In the genomic region with DNA sequence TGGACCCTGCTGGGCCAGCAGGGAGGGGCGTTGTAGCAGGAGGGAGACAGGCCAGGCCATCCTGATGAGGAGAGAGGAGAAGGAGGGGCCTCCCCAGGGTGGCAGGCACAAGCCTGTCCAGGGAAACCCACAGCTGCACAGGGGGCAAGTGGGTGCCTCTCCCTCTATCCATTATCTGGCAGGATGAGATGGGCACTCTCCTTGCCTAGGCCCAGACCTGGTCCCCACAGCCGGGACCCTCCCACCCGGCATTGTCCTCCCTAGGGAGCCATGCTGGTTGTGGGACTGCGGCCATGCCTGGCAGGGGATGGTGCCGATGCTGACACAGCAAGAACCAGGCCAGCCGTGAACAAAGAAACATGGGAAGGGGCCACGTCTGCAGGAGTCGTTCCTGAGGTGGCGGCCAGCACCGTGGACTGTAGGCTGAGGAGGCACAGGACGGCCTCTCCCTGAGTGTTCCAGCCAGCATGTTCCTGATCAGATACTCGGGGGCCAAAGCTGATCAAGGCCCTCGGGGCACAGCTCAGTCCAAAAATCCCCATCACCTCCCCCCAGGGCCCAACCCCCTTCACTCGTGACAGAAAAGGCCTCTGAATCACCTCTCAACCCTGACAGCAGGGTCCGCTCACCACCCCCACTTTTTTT, we compare ENCODE assay signal across 2 cellular contexts.
TF ChIP-seq lines count a peak whose summit lies in the region.

No MANE protein-coding gene starts in this region.

TF ChIP-seq in IMR-90, 13 proteins besides CTCF, POLR2A, EP300 and RAD21:
- TF ChIP-seq SMC3 (IDR thresholded peaks at IDR 0.05; ENCODE audit: low read depth, low read length): no peak
- peak; percentile 57 for TF ChIP-seq MAFK (IDR thresholded peaks at IDR 0.05; ENCODE audit: low read depth, low read length)
TF ChIP-seq in IMR-90: peak in this region for 1.

TF ChIP-seq in K562, 482 proteins besides CTCF, POLR2A, EP300 and RAD21:
- peak; percentile 41; the same call in 1 of the 2 replicates for TF ChIP-seq MAFG (tag; conservative IDR thresholded peaks at IDR 0.05)
- TF ChIP-seq CREB5 (CRISPR knock-in tag; IDR thresholded peaks at IDR 0.05): no peak
- TF ChIP-seq TAL1 (IDR thresholded peaks at IDR 0.05): no peak
- 0 out of 2 replicates have a peak, but pooled peaks have one; percentile 1 for TF ChIP-seq RBFOX2 (IDR thresholded peaks at IDR 0.05; ENCODE audit: low read depth, low read length)
- no peak for TF ChIP-seq HIVEP1 (CRISPR knock-in tag; IDR thresholded peaks at IDR 0.05)
- no peak for TF ChIP-seq USF2 (CRISPR knock-in tag; IDR thresholded peaks at IDR 0.05)
- no peak for TF ChIP-seq TCFL5 (CRISPR knock-in tag; conservative IDR thresholded peaks at IDR 0.05)
- peak; percentile 76 for TF ChIP-seq C11orf30 (IDR thresholded peaks at IDR 0.05; ENCODE audit: low read depth)
- TF ChIP-seq NR3C1 (CRISPR knock-in tag; IDR thresholded peaks at IDR 0.05): no peak
- TF ChIP-seq, protein P1, sequence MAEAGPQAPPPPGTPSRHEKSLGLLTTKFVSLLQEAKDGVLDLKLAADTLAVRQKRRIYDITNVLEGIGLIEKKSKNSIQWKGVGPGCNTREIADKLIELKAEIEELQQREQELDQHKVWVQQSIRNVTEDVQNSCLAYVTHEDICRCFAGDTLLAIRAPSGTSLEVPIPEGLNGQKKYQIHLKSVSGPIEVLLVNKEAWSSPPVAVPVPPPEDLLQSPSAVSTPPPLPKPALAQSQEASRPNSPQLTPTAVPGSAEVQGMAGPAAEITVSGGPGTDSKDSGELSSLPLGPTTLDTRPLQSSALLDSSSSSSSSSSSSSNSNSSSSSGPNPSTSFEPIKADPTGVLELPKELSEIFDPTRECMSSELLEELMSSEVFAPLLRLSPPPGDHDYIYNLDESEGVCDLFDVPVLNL (CRISPR knock-in tag; IDR thresholded peaks at IDR 0.05; ENCODE audit: low read depth): no peak
- TF ChIP-seq ZNF316 (IDR thresholded peaks at IDR 0.05): peak; percentile 78
